Comparison of ENCODE assay signal across 10 cellular contexts in the genomic region with DNA sequence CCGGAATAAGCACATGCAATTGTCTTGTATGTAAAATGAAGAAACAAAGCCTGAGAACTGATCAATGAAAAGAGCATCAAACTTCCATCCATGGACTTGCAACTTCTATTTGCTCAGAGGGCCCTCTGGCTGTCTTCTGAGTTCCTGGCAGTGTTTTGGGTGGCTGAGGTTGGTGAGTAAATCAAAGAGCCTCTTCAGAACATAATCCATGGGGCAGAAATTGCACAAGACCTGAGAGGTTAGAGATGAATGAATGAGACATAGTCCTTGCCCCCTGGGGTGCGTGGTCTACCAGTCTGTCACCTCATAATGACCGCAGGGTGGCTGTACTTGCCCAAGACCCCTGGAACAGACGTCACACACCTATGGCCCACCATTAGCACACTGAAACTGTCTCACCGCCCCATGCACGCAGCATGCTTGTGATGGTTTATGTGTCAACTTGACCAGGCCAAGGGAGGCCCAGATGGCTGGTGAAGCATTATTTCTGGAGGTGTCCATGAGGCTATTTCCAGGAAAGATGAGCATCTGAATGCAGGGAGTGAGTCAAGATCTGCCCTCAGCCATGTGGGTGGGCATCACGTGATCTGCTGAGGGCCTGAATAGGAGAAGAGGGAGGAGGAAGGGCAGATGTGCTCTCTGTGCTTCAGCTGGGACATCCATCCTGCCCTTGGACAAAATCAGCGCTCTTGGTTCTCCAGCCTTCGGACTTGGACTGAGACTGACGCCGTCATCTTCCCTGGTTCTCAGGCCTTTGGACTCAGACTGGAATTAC. TPM values are rescaled to one million over a fixed set of nuclear protein-coding genes. Genes with fewer than 3 reads are reported as not detected.
DNase-seq lines count a peak whose midpoint lies in the region; ATAC-seq, FAIRE-seq and TF ChIP-seq lines count a peak whose summit lies in the region.
"Had no signal": no experiment of that assay in that cellular context is flagged by ENCODE, and none has a peak within 500 bp of the region (broad histone marks: within the 10 kb centered on the region; RNA-seq: fewer than 3 reads in every experiment).

No MANE protein-coding gene starts in this region.

- peak; percentile 98 for FAIRE-seq in GM19239 (lab: Jason Lieb, UNC)

- H3K27me3 ChIP-seq in BJ (ENCODE audit: control insufficient read depth, insufficient read depth, low read length), result no peaks in the 10 kb centered on the region
- no peaks in the 10 kb centered on the region for H3K27me3 ChIP-seq in lung (ENCODE audit: control insufficient read depth, insufficient read depth)

- H3K4me3 Mint-ChIP-seq in activated CD4-positive, alpha-beta memory T cell treated with anti-CD3 and anti-CD28 coated beads for 36 hours, result no peak overlapping the region

- H3K9me3 Mint-ChIP-seq in activated CD4-positive, alpha-beta memory T cell treated with anti-CD3 and anti-CD28 coated beads for 36 hours, result no peaks in the 10 kb centered on the region

- H3K4me1 ChIP-seq in lung (ENCODE audit: control insufficient read depth in 2 of 2, insufficient read depth in 2 of 2, low read length in 2 of 2), result peaks cover 0 to 2% of the 10 kb centered on the region in 2 donors

- in situ Hi-C loops in GM13977 (cut with MboI; ENCODE audit: low pct_unique_long_range_greater_than_20kb, low sequenced_read_pairs, unreplicated experiment), result no loop called here

- H3K9me3 ChIP-seq in lung (ENCODE audit: control insufficient read depth in 2 of 2, insufficient read depth in 1 of 2, low read length in 1 of 2), result peaks cover 0 to 2% of the 10 kb centered on the region in 2 donors

- CTCF ChIA-PET in BJ (lab: Yijun Ruan, JAX), result interaction anchor here (1.0 kb wide), 1 partner anchor 29 kb away, joined by 3 read pairs; no protein-coding TSS in a partner anchor
- CTCF ChIA-PET in activated CD4-positive, alpha-beta memory T cell treated with anti-CD3 and anti-CD28 coated beads for 36 hours (lab: Charles Lee), result no interaction called here

- H3K36me3 Mint-ChIP-seq in activated CD4-positive, alpha-beta memory T cell treated with anti-CD3 and anti-CD28 coated beads for 36 hours, result no peaks in the 10 kb centered on the region

- H3K27ac ChIP-seq in lung (ENCODE audit: low read depth in 1 of 2, low read length in 1 of 2), result no peak overlapping the region

- ATAC-seq in lung (ENCODE audit: insufficient read depth, low FRiP score) (peak; percentile 38), GM21825 (IDR thresholded peaks at IDR 0.05; ENCODE audit: unreplicated experiment) (no peak)
- ATAC-seq: PC-3 had no signal

- POLR2A ChIA-PET in BJ (lab: Charles Lee), result interaction anchor here (0.6 kb wide), 1 partner anchor 9 kb away, joined by 3 read pairs; no protein-coding TSS in a partner anchor
- POLR2A ChIA-PET in activated CD4-positive, alpha-beta memory T cell treated with anti-CD3 and anti-CD28 coated beads for 36 hours (lab: Charles Lee), result interaction anchor here (1.1 kb wide), 1 partner anchor 12 kb away, joined by 3 read pairs; no protein-coding TSS in a partner anchor

- DNase-seq in BJ (ENCODE audit: low read depth) (peak; percentile 19), GM19239 (ENCODE audit: insufficient read length, low spot score) (no peak), lung (ENCODE audit: low spot score) (no peak), NCI-H2196 treated with DMSO at 0.1 percent for 48 hours (lab: John Stamatoyannopoulos, UW; ENCODE audit: unreplicated experiment) (no peak), GM13977 (ENCODE audit: low spot score) (no peak)
- DNase-seq in activated CD4-positive, alpha-beta memory T cell treated with anti-CD3 and anti-CD28 coated beads for 36 hours, result peak; percentile 44
- DNase-seq in NK-92 treated with Interleukin-12 subunit alpha and Interleukin-12 subunit beta, amount 100 ng/mL, for 24 hours (lab: John Stamatoyannopoulos, UW), result no peak
- DNase-seq: PC-3; stimulated activated CD4-positive, alpha-beta T cell treated with anti-CD3 and anti-CD28 coated beads, Interleukin-2, amount 100 ng/mL, for 24 hours had no signal

- no peak overlapping the region for H3K4me3 ChIP-seq in BJ (ENCODE audit: low read depth, low read length)
- H3K4me3 ChIP-seq in lung, result no peak overlapping the region

- H3K27me3 Mint-ChIP-seq in activated CD4-positive, alpha-beta memory T cell treated with anti-CD3 and anti-CD28 coated beads for 36 hours, result no peaks in the 10 kb centered on the region

- H3K36me3 ChIP-seq in BJ (ENCODE audit: control insufficient read depth, insufficient read depth, low read length), result no peaks in the 10 kb centered on the region
- H3K36me3 ChIP-seq in lung (ENCODE audit: control insufficient read depth in 2 of 2, insufficient read depth in 2 of 2, low read length in 2 of 2), result no peaks in the 10 kb centered on the region

- WGBS in lung, 2 donors, result 64 to 75% methylated on average over 11 of the region's 11 CpGs

- H3K27ac Mint-ChIP-seq in activated CD4-positive, alpha-beta memory T cell treated with anti-CD3 and anti-CD28 coated beads for 36 hours, result peak overlapping the region; percentile 38

- intact Hi-C loops in activated CD4-positive, alpha-beta memory T cell treated with anti-CD3 and anti-CD28 coated beads for 36 hours (cut with micrococcal nuclease), result loop anchor here (5.0 kb wide), 3 partner anchors 38 to 98 kb away; no protein-coding TSS in a partner anchor

- TF ChIP-seq CTCF in BJ (IDR thresholded peaks at IDR 0.05; ENCODE audit: insufficient read depth, low read depth, low read length) (0 out of 2 replicates have a peak, but pooled peaks have one; percentile 7), lung (IDR thresholded peaks at IDR 0.05; ENCODE audit: control extremely low read depth, extremely low read depth) (no peak), GM13977 (IDR thresholded peaks at IDR 0.05; ENCODE audit: extremely low read depth, insufficient read depth, missing control alignments) (no peak)

- peaks cover 46% of the 10 kb centered on the region for H3K4me1 Mint-ChIP-seq in activated CD4-positive, alpha-beta memory T cell treated with anti-CD3 and anti-CD28 coated beads for 36 hours (ENCODE audit: low read depth)

RNA-seq across cellular contexts. Expression of a gene that starts 8.3 kb away (rescaled TPM):
- polyA plus RNA-seq in BJ (2011; rRNA removed), result not detected in 2 replicates
- polyA minus RNA-seq in BJ (2011; rRNA and poly(A)+ RNA removed), result 0.05 TPM in 1 of 2 replicates, not detected in the other
- under 1 TPM; 0.63 to 0.71 TPM for total RNA-seq in activated CD4-positive, alpha-beta memory T cell treated with anti-CD3 and anti-CD28 coated beads for 36 hours
- total RNA-seq in lung, result 1 to 10 TPM; 1.3 to 3.0 TPM
- 1 to 10 TPM in 1 of 2 donors, under 1 TPM in 1; 0.93 to 1.7 TPM for polyA plus RNA-seq in lung
- total RNA-seq: PC-3 had no signal

Comparison
In these comparisons a context has a peak if more than half of its experiments do, and no peak if none do; other contexts are left out.
1. DNase-seq: peak in BJ (single experiment) and activated CD4-positive, alpha-beta memory T cell treated with anti-CD3 and anti-CD28 coated beads for 36 hours (single experiment); none in GM19239 (single experiment), lung (single experiment), NCI-H2196 treated with DMSO at 0.1 percent for 48 hours (single experiment), NK-92 treated with Interleukin-12 subunit alpha and Interleukin-12 subunit beta, amount 100 ng/mL, for 24 hours (single experiment) and GM13977 (single experiment).